Comparison of ENCODE assay signal across 25 cellular contexts in the genomic region with DNA sequence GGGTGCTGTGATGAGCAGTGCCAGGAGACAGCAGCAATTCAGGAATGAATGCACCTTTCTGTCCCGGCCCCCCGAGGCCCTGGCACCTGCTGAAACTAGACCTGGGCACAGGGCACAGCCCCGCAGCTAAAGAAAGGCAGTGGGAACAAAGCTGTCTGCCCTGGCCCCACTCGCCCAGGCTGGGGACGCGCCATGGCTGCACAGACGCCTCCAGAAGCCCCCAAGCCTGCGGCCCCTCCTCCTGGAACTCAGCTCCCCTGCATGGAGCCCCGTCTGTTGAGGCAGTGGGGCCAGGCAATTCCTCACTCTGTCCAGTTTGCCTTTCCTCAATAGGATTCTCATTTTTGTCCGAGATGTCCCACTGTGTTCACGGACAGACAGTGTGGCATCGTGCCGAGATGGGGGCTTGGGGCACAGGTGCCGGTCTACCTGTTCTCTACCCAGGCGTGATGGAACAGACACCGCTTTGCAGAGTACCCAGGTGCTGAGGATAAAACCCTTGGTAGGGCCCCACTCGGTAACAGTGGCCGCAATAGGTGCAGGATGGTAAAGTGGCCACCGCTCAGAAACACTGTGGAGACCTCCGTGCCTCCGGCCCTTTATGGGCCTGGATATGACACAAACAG.
"Had no signal": no experiment of that assay in that cellular context is flagged by ENCODE, and none has a peak within 500 bp of the region (broad histone marks: within the 10 kb centered on the region; RNA-seq: fewer than 3 reads in every experiment).

No MANE protein-coding gene starts in this region.

- H3K4me1 Mint-ChIP-seq: IgD-negative memory B cell had no signal

- H3K4me3 Mint-ChIP-seq: activated CD8-positive, alpha-beta T cell treated with anti-CD3 and anti-CD28 coated beads for 36 hours; activated naive CD8-positive, alpha-beta T cell; activated T-cell treated with anti-CD3 and anti-CD28 coated beads, Interleukin-2, amount 50 U/mL, for 72 hours; brain had no signal

- H3K4me3 ChIP-seq: SJCRH30 had no signal

- H3K27ac Mint-ChIP-seq: activated CD8-positive, alpha-beta T cell treated with anti-CD3 and anti-CD28 coated beads for 36 hours; activated naive CD8-positive, alpha-beta T cell; activated T-cell treated with anti-CD3 and anti-CD28 coated beads, Interleukin-2, amount 50 U/mL, for 72 hours; activated T-helper 2 cell treated with anti-CD3 and anti-CD28 coated beads, Interferon-gamma antibody, Interleukin-2, Interleukin-4, amounts not matched to agents 10 μg/mL and 5 μg/mL and 100 μg/mL, durations not matched to agents 14 hours and 24 hours and 36 hours; IgD-negative memory B cell had no signal

- H3K4me1 ChIP-seq: SJCRH30 had no signal

- H3K4me2 ChIP-seq: SK-N-SH had no signal

- ATAC-seq: activated CD4-positive, CD25-positive, alpha-beta regulatory T cell treated with anti-CD3 and anti-CD28 coated beads, Interleukin-2, amount 50 U/mL, for 24 hours; activated CD8-positive, alpha-beta T cell treated with anti-CD3 and anti-CD28 coated beads for 36 hours; activated T-cell treated with anti-CD3 and anti-CD28 coated beads, Interleukin-2, amount 50 U/mL, for 72 hours; Right ventricle myocardium inferior had no signal

- H3K9ac ChIP-seq: SK-N-SH had no signal

- H3K27me3 Mint-ChIP-seq: IgD-negative memory B cell had no signal

- H3K36me3 Mint-ChIP-seq: activated naive CD8-positive, alpha-beta T cell; brain; IgD-negative memory B cell had no signal

- DNase-seq: activated CD4-positive, alpha-beta T cell treated with anti-CD3 and anti-CD28 coated beads for 4 hours; activated CD8-positive, alpha-beta memory T cell treated with anti-CD3 and anti-CD28 coated beads, Interleukin-2, amount 50 U/mL, for 4 hours; activated CD8-positive, alpha-beta T cell treated with anti-CD3 and anti-CD28 coated beads for 36 hours; activated naive CD4-positive, alpha-beta T cell; activated T-cell treated with anti-CD3 and anti-CD28 coated beads, Interleukin-2, amount 50 U/mL, for 72 hours; amygdala; KG1; NCI-H1092; NCI-H1417 treated with DMSO at 0.1 percent for 48 hours; NCI-H1694; NCI-H2029; NCI-H510A; NCI-H526 treated with DMSO at 0.1 percent for 48 hours; NCI-H82; RPMI8226; SK-N-SH; T-helper 1 cell had no signal

- H3K36me3 ChIP-seq: SJCRH30 had no signal

- H3K9me3 ChIP-seq: SJCRH30, SK-N-SH had no signal

- H3K9me3 Mint-ChIP-seq: activated CD8-positive, alpha-beta T cell treated with anti-CD3 and anti-CD28 coated beads for 36 hours; activated T-cell treated with anti-CD3 and anti-CD28 coated beads, Interleukin-2, amount 50 U/mL, for 72 hours; activated T-helper 2 cell treated with anti-CD3 and anti-CD28 coated beads, Interferon-gamma antibody, Interleukin-2, Interleukin-4, amounts not matched to agents 10 μg/mL and 5 μg/mL and 100 μg/mL, durations not matched to agents 14 hours and 24 hours and 36 hours; brain had no signal

- H3K27ac ChIP-seq: SJCRH30, VCaP had no signal
